Comparison of ENCODE assay signal across 14 cellular contexts in the genomic region with DNA sequence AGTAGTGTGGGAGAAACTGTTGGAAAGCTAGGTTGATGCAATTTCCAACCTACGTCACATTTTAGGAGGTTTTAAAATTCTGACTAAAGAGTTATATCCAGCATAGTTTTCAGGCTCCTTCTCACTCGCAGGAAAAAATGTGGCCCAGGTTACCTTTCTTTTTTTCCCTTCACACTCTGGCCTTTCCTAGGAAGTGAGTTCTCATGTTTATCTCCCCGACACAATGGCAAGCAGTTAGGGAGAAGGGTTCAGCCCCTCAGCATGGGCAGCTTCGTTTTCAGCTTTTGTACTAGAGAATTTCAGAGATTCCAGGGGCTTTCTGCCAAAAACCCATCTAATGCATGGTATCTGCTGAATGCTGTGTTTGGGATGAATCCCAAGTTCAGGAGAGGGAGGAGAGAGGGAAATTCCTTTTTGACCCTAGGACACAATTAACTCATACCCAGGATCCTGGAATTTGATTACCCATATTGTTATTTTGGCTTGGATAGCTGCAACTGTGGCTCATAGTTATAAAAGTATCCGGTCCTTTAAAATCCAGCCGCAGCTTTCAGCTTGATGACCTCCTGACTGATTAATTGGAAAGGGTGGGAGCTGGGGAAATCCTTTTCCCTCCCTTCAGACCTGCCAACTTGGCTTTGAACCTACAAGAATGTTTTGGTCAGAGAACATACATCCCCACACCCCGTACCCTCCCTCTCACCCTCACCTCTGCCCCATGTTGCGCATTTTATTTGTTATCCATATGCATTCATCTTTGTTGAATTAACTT.
A peak's percentile ranks its signal among the peaks of the same experiment; 100 is the strongest.
DNase-seq lines count a peak whose midpoint lies in the region; ATAC-seq, FAIRE-seq and TF ChIP-seq lines count a peak whose summit lies in the region.
"Had no signal": no experiment of that assay in that cellular context is flagged by ENCODE, and none has a peak within 500 bp of the region (broad histone marks: within the 10 kb centered on the region; RNA-seq: fewer than 3 reads in every experiment).

No MANE protein-coding gene starts in this region.

- H3K36me3 ChIP-seq in pancreas: no peaks in the 10 kb centered on the region

- no peak overlapping the region for H3K27ac ChIP-seq in pancreas
- H3K27ac ChIP-seq: foreskin keratinocyte had no signal

- TF ChIP-seq CTCF in WTC11 (IDR thresholded peaks at IDR 0.05): no peak
- TF ChIP-seq CTCF in fibroblast of the aortic adventitia (IDR thresholded peaks at IDR 0.05; ENCODE audit: insufficient read depth, low read length): no peak
- no peak for TF ChIP-seq CTCF in mesothelial cell of epicardium (IDR thresholded peaks at IDR 0.05; ENCODE audit: unreplicated experiment)
- no peak for TF ChIP-seq CTCF in pancreas (IDR thresholded peaks at IDR 0.05)

- H3K9me3 Mint-ChIP-seq in WTC11 (no peaks in the 10 kb centered on the region), mesothelial cell of epicardium (peaks cover 7% of the 10 kb centered on the region)

- 71 to 74% methylated on average over 8 of the region's 8 CpGs for WGBS in pancreas, 2 donors

- H3K27me3 ChIP-seq in pancreas: no peaks in the 10 kb centered on the region
- H3K27me3 ChIP-seq: foreskin keratinocyte had no signal

- H3K36me3 Mint-ChIP-seq in WTC11 (no peaks in the 10 kb centered on the region), mesothelial cell of epicardium (peaks cover 5% of the 10 kb centered on the region)

- H3K4me3 ChIP-seq in fibroblast of the aortic adventitia (ENCODE audit: low read depth, low read length): no peak overlapping the region
- H3K4me3 ChIP-seq in pancreas: no peak overlapping the region

- H3K9me3 ChIP-seq in pancreas: no peaks in the 10 kb centered on the region

- H3K4me3 Mint-ChIP-seq in WTC11 (no peak overlapping the region), mesothelial cell of epicardium (no peak overlapping the region)

- intact Hi-C loops in pancreas (cut with DNase I): no loop called here

- H3K27me3 Mint-ChIP-seq in WTC11 (ENCODE audit: low read depth): peaks cover 20% of the 10 kb centered on the region
- H3K27me3 Mint-ChIP-seq in mesothelial cell of epicardium (ENCODE audit: low read depth): peaks cover 6% of the 10 kb centered on the region

- DNase-seq in WTC11 (ENCODE audit: low spot score): peak; percentile 11
- peak; percentile 2 for DNase-seq in fibroblast of the aortic adventitia (ENCODE audit: low read depth)
- DNase-seq in mesothelial cell of epicardium (ENCODE audit: low spot score in 2 of 2, unreplicated experiment in 2 of 2): no peak
- DNase-seq in urothelium cell line (ENCODE audit: low spot score): peak; percentile 11
- DNase-seq in ureter (ENCODE audit: low spot score): no peak
- DNase-seq in T-helper 2 cell: no peak
- DNase-seq in pancreas: no peak
- DNase-seq: cerebellar nuclear complex; COR-L47; foreskin keratinocyte; NCI-H187; NCI-H345; stimulated activated CD4-positive, alpha-beta T cell treated with anti-CD3 and anti-CD28 coated beads, Interleukin-2, amount 100 ng/mL, for 24 hours had no signal

- POLR2A ChIA-PET in WTC11 (lab: Charles Lee): interaction anchor here (1.2 kb wide), 1 partner anchor 11 kb away, joined by 3 read pairs; no protein-coding TSS in a partner anchor

- FAIRE-seq in urothelium cell line (lab: Jason Lieb, UNC) (no peak), pancreas (lab: Jason Lieb, UNC) (no peak)
- FAIRE-seq: G401.6 had no signal

- no peaks in the 10 kb centered on the region for H3K4me1 ChIP-seq in pancreas
- H3K4me1 ChIP-seq: foreskin keratinocyte had no signal

- CTCF ChIA-PET in WTC11 (lab: Charles Lee): interaction anchor here (1.2 to 1.8 kb wide), 2 partner anchors 45 to 48 kb away, joined by 4 to 5 read pairs; no protein-coding TSS in a partner anchor

- no peak overlapping the region for H3K27ac Mint-ChIP-seq in WTC11
- peak overlapping the region; percentile 51 for H3K27ac Mint-ChIP-seq in mesothelial cell of epicardium

- H3K4me1 Mint-ChIP-seq in WTC11: peaks cover 13% of the 10 kb centered on the region
- H3K4me1 Mint-ChIP-seq in mesothelial cell of epicardium: peaks cover 22% of the 10 kb centered on the region

- ATAC-seq in WTC11 (peak; percentile 72), pancreas (no peak)
- ATAC-seq: foreskin keratinocyte had no signal

TF ChIP-seq in WTC11, 78 proteins besides CTCF, POLR2A, EP300 and RAD21 (continues in another document):
- TF ChIP-seq ESRRA (CRISPR knock-in tag; IDR thresholded peaks at IDR 0.05; ENCODE audit: borderline replicate concordance) (no peak), OVOL2 (CRISPR knock-in tag; IDR thresholded peaks at IDR 0.05; ENCODE audit: borderline replicate concordance) (no peak), ZNF317 (CRISPR knock-in tag; IDR thresholded peaks at IDR 0.05; ENCODE audit: borderline replicate concordance, low read depth) (no peak), ZNF423 (CRISPR knock-in tag; IDR thresholded peaks at IDR 0.05) (no peak), CREM (CRISPR knock-in tag; IDR thresholded peaks at IDR 0.05) (no peak), NFE2L1 (CRISPR knock-in tag; IDR thresholded peaks at IDR 0.05) (no peak), TEAD1 (CRISPR knock-in tag; IDR thresholded peaks at IDR 0.05) (no peak), TEAD4 (CRISPR knock-in tag; IDR thresholded peaks at IDR 0.05) (no peak)
- TF ChIP-seq, protein P1, sequence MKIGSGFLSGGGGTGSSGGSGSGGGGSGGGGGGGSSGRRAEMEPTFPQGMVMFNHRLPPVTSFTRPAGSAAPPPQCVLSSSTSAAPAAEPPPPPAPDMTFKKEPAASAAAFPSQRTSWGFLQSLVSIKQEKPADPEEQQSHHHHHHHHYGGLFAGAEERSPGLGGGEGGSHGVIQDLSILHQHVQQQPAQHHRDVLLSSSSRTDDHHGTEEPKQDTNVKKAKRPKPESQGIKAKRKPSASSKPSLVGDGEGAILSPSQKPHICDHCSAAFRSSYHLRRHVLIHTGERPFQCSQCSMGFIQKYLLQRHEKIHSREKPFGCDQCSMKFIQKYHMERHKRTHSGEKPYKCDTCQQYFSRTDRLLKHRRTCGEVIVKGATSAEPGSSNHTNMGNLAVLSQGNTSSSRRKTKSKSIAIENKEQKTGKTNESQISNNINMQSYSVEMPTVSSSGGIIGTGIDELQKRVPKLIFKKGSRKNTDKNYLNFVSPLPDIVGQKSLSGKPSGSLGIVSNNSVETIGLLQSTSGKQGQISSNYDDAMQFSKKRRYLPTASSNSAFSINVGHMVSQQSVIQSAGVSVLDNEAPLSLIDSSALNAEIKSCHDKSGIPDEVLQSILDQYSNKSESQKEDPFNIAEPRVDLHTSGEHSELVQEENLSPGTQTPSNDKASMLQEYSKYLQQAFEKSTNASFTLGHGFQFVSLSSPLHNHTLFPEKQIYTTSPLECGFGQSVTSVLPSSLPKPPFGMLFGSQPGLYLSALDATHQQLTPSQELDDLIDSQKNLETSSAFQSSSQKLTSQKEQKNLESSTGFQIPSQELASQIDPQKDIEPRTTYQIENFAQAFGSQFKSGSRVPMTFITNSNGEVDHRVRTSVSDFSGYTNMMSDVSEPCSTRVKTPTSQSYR (CRISPR knock-in tag; IDR thresholded peaks at IDR 0.05): no peak
- TF ChIP-seq, protein P2, sequence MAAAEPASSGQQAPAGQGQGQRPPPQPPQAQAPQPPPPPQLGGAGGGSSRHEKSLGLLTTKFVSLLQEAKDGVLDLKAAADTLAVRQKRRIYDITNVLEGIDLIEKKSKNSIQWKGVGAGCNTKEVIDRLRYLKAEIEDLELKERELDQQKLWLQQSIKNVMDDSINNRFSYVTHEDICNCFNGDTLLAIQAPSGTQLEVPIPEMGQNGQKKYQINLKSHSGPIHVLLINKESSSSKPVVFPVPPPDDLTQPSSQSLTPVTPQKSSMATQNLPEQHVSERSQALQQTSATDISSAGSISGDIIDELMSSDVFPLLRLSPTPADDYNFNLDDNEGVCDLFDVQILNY (CRISPR knock-in tag; IDR thresholded peaks at IDR 0.05): no peak
- TF ChIP-seq, protein P3, sequence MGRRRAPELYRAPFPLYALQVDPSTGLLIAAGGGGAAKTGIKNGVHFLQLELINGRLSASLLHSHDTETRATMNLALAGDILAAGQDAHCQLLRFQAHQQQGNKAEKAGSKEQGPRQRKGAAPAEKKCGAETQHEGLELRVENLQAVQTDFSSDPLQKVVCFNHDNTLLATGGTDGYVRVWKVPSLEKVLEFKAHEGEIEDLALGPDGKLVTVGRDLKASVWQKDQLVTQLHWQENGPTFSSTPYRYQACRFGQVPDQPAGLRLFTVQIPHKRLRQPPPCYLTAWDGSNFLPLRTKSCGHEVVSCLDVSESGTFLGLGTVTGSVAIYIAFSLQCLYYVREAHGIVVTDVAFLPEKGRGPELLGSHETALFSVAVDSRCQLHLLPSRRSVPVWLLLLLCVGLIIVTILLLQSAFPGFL (CRISPR knock-in tag; IDR thresholded peaks at IDR 0.05; ENCODE audit: borderline replicate concordance): no peak
- TF ChIP-seq, protein P4, sequence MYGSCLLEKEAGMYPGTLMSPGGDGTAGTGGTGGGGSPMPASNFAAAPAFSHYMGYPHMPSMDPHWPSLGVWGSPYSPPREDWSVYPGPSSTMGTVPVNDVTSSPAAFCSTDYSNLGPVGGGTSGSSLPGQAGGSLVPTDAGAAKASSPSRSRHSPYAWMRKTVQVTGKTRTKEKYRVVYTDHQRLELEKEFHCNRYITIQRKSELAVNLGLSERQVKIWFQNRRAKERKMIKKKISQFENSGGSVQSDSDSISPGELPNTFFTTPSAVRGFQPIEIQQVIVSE (CRISPR knock-in tag; IDR thresholded peaks at IDR 0.05; ENCODE audit: borderline replicate concordance): no peak

Comparison
In these comparisons a context has a peak if more than half of its experiments do, and no peak if none do; other contexts are left out.
1. DNase-seq: peak in WTC11 (single experiment), fibroblast of the aortic adventitia (single experiment) and urothelium cell line (single experiment); none in mesothelial cell of epicardium (0 of 2), ureter (single experiment), T-helper 2 cell (0 of 5) and pancreas (0 of 6).